ENCODE assay signal across 14 cellular contexts in the genomic region with DNA sequence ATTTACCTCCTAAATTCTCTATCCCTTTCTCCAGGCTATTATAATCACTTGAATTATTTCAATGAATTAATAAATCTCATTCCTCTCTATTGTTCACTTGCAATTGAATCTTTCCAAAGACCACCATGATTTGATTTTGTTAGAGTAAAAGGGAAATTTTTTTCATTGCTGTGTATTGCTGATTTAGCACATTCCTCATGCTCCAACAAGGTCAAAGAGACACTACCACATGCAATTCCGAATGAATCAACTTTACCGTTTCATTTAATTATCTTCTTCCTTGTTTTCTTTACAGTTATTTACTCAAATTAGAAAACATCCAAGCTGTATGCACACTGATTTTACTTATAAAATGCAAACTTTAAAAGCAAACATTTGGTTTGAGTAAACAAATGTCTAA. TPM values are rescaled to one million over a fixed set of nuclear protein-coding genes. Genes with fewer than 3 reads are reported as not detected.
DNase-seq lines count a peak whose midpoint lies in the region; ATAC-seq and TF ChIP-seq lines count a peak whose summit lies in the region.
"Had no signal": no experiment of that assay in that cellular context is flagged by ENCODE, and none has a peak within 500 bp of the region (broad histone marks: within the 10 kb centered on the region; RNA-seq: fewer than 3 reads in every experiment).

No MANE protein-coding gene starts in this region.

- H3K4me1 Mint-ChIP-seq in activated T-cell treated with anti-CD3 and anti-CD28 coated beads, Interleukin-2, amount 50 U/mL, for 72 hours (ENCODE audit: low read depth): peaks cover 8% of the 10 kb centered on the region

- H3K9me3 Mint-ChIP-seq in activated T-cell treated with anti-CD3 and anti-CD28 coated beads, Interleukin-2, amount 50 U/mL, for 72 hours: no peaks in the 10 kb centered on the region
- H3K9me3 Mint-ChIP-seq: activated CD4-positive, alpha-beta memory T cell treated with anti-CD3 and anti-CD28 coated beads, Interleukin-2, amount 10 ng/mL, durations not matched to agents 7 days and 5 days; H9; natural killer cell treated with Interleukin-12 subunit alpha and Interleukin-12 subunit beta and Interleukin-15 and Interleukin-18, amount 100 ng/mL, for 72 hours had no signal

- H3K9me3 ChIP-seq in A673 (ENCODE audit: low read depth, low read length, poor library complexity, severe bottlenecking) (no peaks in the 10 kb centered on the region), SK-N-MC (ENCODE audit: low read depth, low read length) (no peaks in the 10 kb centered on the region), skeletal muscle satellite cell (replicated peaks; ENCODE audit: low read length) (no peaks in the 10 kb centered on the region)

- no TSS peak for BruUV-seq in A673 (replicated peaks; lab: Mats Ljungman, UMichigan)

- H3K4me3 ChIP-seq in A673 (ENCODE audit: low read depth, low read length, poor library complexity, severe bottlenecking) (no peak overlapping the region), SK-N-MC (peak overlapping the region; percentile 54), skeletal muscle satellite cell (ENCODE audit: low read length) (peak overlapping the region; percentile 64)

- H3K27ac Mint-ChIP-seq in activated T-cell treated with anti-CD3 and anti-CD28 coated beads, Interleukin-2, amount 50 U/mL, for 72 hours: no peak overlapping the region
- H3K27ac Mint-ChIP-seq: activated CD4-positive, alpha-beta memory T cell treated with anti-CD3 and anti-CD28 coated beads, Interleukin-2, amount 10 ng/mL, durations not matched to agents 7 days and 5 days; natural killer cell treated with Interleukin-12 subunit alpha and Interleukin-12 subunit beta and Interleukin-15 and Interleukin-18, amount 100 ng/mL, for 72 hours had no signal

- intact Hi-C loops in A673 (cut with micrococcal nuclease; ENCODE audit: unreplicated experiment): loop anchor here (5.0 kb wide), 1 partner anchor 156 kb away; no protein-coding TSS in a partner anchor

- DNase-seq in A673 (ENCODE audit: low spot score) (no peak), SK-N-MC (ENCODE audit: low read depth, low spot score) (no peak), left kidney (ENCODE audit: low read depth, low spot score) (peak; percentile 16), A172 (ENCODE audit: low spot score) (no peak)
- no peak for DNase-seq in activated T-cell treated with anti-CD3 and anti-CD28 coated beads, Interleukin-2, amount 50 U/mL, for 72 hours
- DNase-seq: activated CD4-positive, alpha-beta memory T cell treated with anti-CD3 and anti-CD28 coated beads, Interleukin-2, amount 10 ng/mL, durations not matched to agents 7 days and 5 days; H9; NCI-H748 treated with DMSO at 0.1 percent for 48 hours; retina had no signal

- peak overlapping the region; percentile 7 for H3K9ac ChIP-seq in SK-N-MC (ENCODE audit: insufficient read length)
- peak overlapping the region; percentile 75 for H3K9ac ChIP-seq in skeletal muscle satellite cell (ENCODE audit: low read depth, low read length)

- POLR2A ChIA-PET in A673 (lab: Charles Lee; ENCODE audit: low non-redundant PET): no interaction called here

- no peaks in the 10 kb centered on the region for H3K36me3 Mint-ChIP-seq in activated T-cell treated with anti-CD3 and anti-CD28 coated beads, Interleukin-2, amount 50 U/mL, for 72 hours (ENCODE audit: insufficient read depth in 2 of 2)
- H3K36me3 Mint-ChIP-seq: natural killer cell treated with Interleukin-12 subunit alpha and Interleukin-12 subunit beta and Interleukin-15 and Interleukin-18, amount 100 ng/mL, for 72 hours had no signal

- H3K4me3 Mint-ChIP-seq in activated T-cell treated with anti-CD3 and anti-CD28 coated beads, Interleukin-2, amount 50 U/mL, for 72 hours: no peak overlapping the region
- H3K4me3 Mint-ChIP-seq: activated CD4-positive, alpha-beta memory T cell treated with anti-CD3 and anti-CD28 coated beads, Interleukin-2, amount 10 ng/mL, durations not matched to agents 7 days and 5 days; natural killer cell treated with Interleukin-12 subunit alpha and Interleukin-12 subunit beta and Interleukin-15 and Interleukin-18, amount 100 ng/mL, for 72 hours had no signal

- CTCF ChIA-PET in A673 (lab: Charles Lee): no interaction called here

- H3K4me1 ChIP-seq in A673 (ENCODE audit: insufficient read depth, low read length, poor library complexity, severe bottlenecking): peaks cover 56% of the 10 kb centered on the region
- peaks cover 48% of the 10 kb centered on the region for H3K4me1 ChIP-seq in skeletal muscle satellite cell (ENCODE audit: control insufficient read depth, insufficient read depth, low read length)

- no peak for TF ChIP-seq CTCF in A673 (conservative IDR thresholded peaks at IDR 0.05; ENCODE audit: low read depth, low read length)

- H3K27ac ChIP-seq in A673 (ENCODE audit: low read depth, low read length, poor library complexity, severe bottlenecking) (peak overlapping the region; percentile 58), SK-N-MC (peak overlapping the region; percentile 80)

- H3K27me3 ChIP-seq in A673 (replicated peaks; ENCODE audit: insufficient read depth, low read depth, low read length, poor library complexity) (no peaks in the 10 kb centered on the region), skeletal muscle satellite cell (ENCODE audit: control insufficient read depth, insufficient read depth, low read length) (no peaks in the 10 kb centered on the region)

- H3K36me3 ChIP-seq in A673 (ENCODE audit: insufficient read depth, low read length, poor library complexity, severe bottlenecking) (no peaks in the 10 kb centered on the region), SK-N-MC (ENCODE audit: insufficient read depth, low read length) (no peaks in the 10 kb centered on the region), skeletal muscle satellite cell (ENCODE audit: insufficient read depth, low read length) (no peaks in the 10 kb centered on the region)

- ATAC-seq in GM18520 (IDR thresholded peaks at IDR 0.05; ENCODE audit: unreplicated experiment): no peak
- ATAC-seq in HG02610 (IDR thresholded peaks at IDR 0.05; ENCODE audit: unreplicated experiment): no peak
- no peak for ATAC-seq in activated T-cell treated with anti-CD3 and anti-CD28 coated beads, Interleukin-2, amount 50 U/mL, for 72 hours (replicated peaks in 1 of 2)
- ATAC-seq: natural killer cell treated with Interleukin-12 subunit alpha and Interleukin-12 subunit beta and Interleukin-15 and Interleukin-18, amount 100 ng/mL, for 72 hours; Panc1 had no signal

- H3K27me3 Mint-ChIP-seq in activated T-cell treated with anti-CD3 and anti-CD28 coated beads, Interleukin-2, amount 50 U/mL, for 72 hours (ENCODE audit: low read depth): no peaks in the 10 kb centered on the region
- H3K27me3 Mint-ChIP-seq: activated CD4-positive, alpha-beta memory T cell treated with anti-CD3 and anti-CD28 coated beads, Interleukin-2, amount 10 ng/mL, durations not matched to agents 7 days and 5 days had no signal

- peak overlapping the region; percentile 78 for H3K4me2 ChIP-seq in skeletal muscle satellite cell (ENCODE audit: low read length)

RNA-seq across cellular contexts. Expression of a gene that starts 1.0 kb away (rescaled TPM):
- 27.7 and 34.7 TPM in 2 replicates for total RNA-seq in A673 (2021)
- 2.0 TPM in 2 replicates for total RNA-seq in skeletal muscle satellite cell (2012; rRNA removed)
- total RNA-seq in A172 (2014; rRNA removed; shearing (Covaris generic)): 0.09 and 0.60 TPM in 2 replicates
- total RNA-seq in activated T-cell treated with anti-CD3 and anti-CD28 coated beads, Interleukin-2, amount 50 U/mL, for 72 hours: 1 to 10 TPM; 6.6 TPM
